In genomic region chr5:68196876-68197275, GRCh38 we compare ENCODE assay signal across 8 cellular contexts. TPM values are rescaled to one million over a fixed set of nuclear protein-coding genes. Genes with fewer than 3 reads are reported as not detected.
DNase-seq lines count a peak whose midpoint lies in the region; ATAC-seq and TF ChIP-seq lines count a peak whose summit lies in the region.

No MANE protein-coding gene starts in this region.

- H3K36me3 Mint-ChIP-seq in activated T-helper 1 cell treated with anti-CD3 and anti-CD28 coated beads, Interleukin-12 subunit alpha, Interleukin-12 subunit beta, Interleukin-2, Interleukin-4 antibody, amounts not matched to agents 30 ng/mL and 10 ng/mL and 1 ng/mL, durations not matched to agents 14 hours and 24 hours and 36 hours (ENCODE audit: low read depth) = no peaks in the 10 kb centered on the region
- H3K36me3 Mint-ChIP-seq in activated CD8-positive, alpha-beta T cell treated with anti-CD3 and anti-CD28 coated beads for 36 hours (ENCODE audit: low read depth) = no peaks in the 10 kb centered on the region

- ATAC-seq in GM19035 (IDR thresholded peaks at IDR 0.05; ENCODE audit: unreplicated experiment) (peak; percentile 89), HG02870 (IDR thresholded peaks at IDR 0.05; ENCODE audit: unreplicated experiment) (peak; percentile 95), sciatic nerve (peak; percentile 79)
- no peak for ATAC-seq in activated CD8-positive, alpha-beta T cell treated with anti-CD3 and anti-CD28 coated beads for 36 hours

- intact Hi-C loops in sciatic nerve (cut with DNase I) = no loop called here
- intact Hi-C loops in activated T-helper 1 cell treated with anti-CD3 and anti-CD28 coated beads, Interleukin-12 subunit alpha, Interleukin-12 subunit beta, Interleukin-2, Interleukin-4 antibody, amounts not matched to agents 30 ng/mL and 10 ng/mL and 1 ng/mL, durations not matched to agents 14 hours and 24 hours and 36 hours (cut with micrococcal nuclease) = no loop called here
- intact Hi-C loops in activated CD8-positive, alpha-beta T cell treated with anti-CD3 and anti-CD28 coated beads for 36 hours (cut with micrococcal nuclease) = no loop called here

- POLR2A ChIA-PET in activated CD8-positive, alpha-beta T cell treated with anti-CD3 and anti-CD28 coated beads for 36 hours (lab: Charles Lee) = no interaction called here

- TF ChIP-seq CTCF in activated CD8-positive, alpha-beta T cell treated with anti-CD3 and anti-CD28 coated beads for 36 hours (IDR thresholded peaks at IDR 0.05) = no peak

- H3K9me3 Mint-ChIP-seq in activated T-helper 1 cell treated with anti-CD3 and anti-CD28 coated beads, Interleukin-12 subunit alpha, Interleukin-12 subunit beta, Interleukin-2, Interleukin-4 antibody, amounts not matched to agents 30 ng/mL and 10 ng/mL and 1 ng/mL, durations not matched to agents 14 hours and 24 hours and 36 hours = no peaks in the 10 kb centered on the region
- no peaks in the 10 kb centered on the region for H3K9me3 Mint-ChIP-seq in activated CD8-positive, alpha-beta T cell treated with anti-CD3 and anti-CD28 coated beads for 36 hours

- peak; percentile 97 for DNase-seq in NOMO-1 treated with DMSO at 0.1 percent for 48 hours (lab: John Stamatoyannopoulos, UW; ENCODE audit: unreplicated experiment)
- DNase-seq in sciatic nerve (ENCODE audit: low spot score) = no peak
- DNase-seq in NCI-H2081 (lab: John Stamatoyannopoulos, UW) = no peak
- DNase-seq in activated T-helper 1 cell treated with anti-CD3 and anti-CD28 coated beads, Interleukin-12 subunit alpha, Interleukin-12 subunit beta, Interleukin-2, Interleukin-4 antibody, amounts not matched to agents 30 ng/mL and 10 ng/mL and 1 ng/mL, durations not matched to agents 14 hours and 24 hours and 36 hours (ENCODE audit: low spot score) = no peak
- no peak for DNase-seq in activated CD8-positive, alpha-beta memory T cell treated with anti-CD3 and anti-CD28 coated beads, Interleukin-2, amount 50 U/mL, for 48 hours
- DNase-seq in activated CD8-positive, alpha-beta T cell treated with anti-CD3 and anti-CD28 coated beads for 36 hours = no peak

- H3K27ac Mint-ChIP-seq in activated T-helper 1 cell treated with anti-CD3 and anti-CD28 coated beads, Interleukin-12 subunit alpha, Interleukin-12 subunit beta, Interleukin-2, Interleukin-4 antibody, amounts not matched to agents 30 ng/mL and 10 ng/mL and 1 ng/mL, durations not matched to agents 14 hours and 24 hours and 36 hours = no peak overlapping the region
- H3K27ac Mint-ChIP-seq in activated CD8-positive, alpha-beta T cell treated with anti-CD3 and anti-CD28 coated beads for 36 hours = no peak overlapping the region

- no peak overlapping the region for H3K4me3 Mint-ChIP-seq in activated T-helper 1 cell treated with anti-CD3 and anti-CD28 coated beads, Interleukin-12 subunit alpha, Interleukin-12 subunit beta, Interleukin-2, Interleukin-4 antibody, amounts not matched to agents 30 ng/mL and 10 ng/mL and 1 ng/mL, durations not matched to agents 14 hours and 24 hours and 36 hours
- H3K4me3 Mint-ChIP-seq in activated CD8-positive, alpha-beta T cell treated with anti-CD3 and anti-CD28 coated beads for 36 hours = no peak overlapping the region

- CTCF ChIA-PET in activated CD8-positive, alpha-beta T cell treated with anti-CD3 and anti-CD28 coated beads for 36 hours (lab: Charles Lee) = no interaction called here

- peaks cover 6% of the 10 kb centered on the region for H3K27me3 Mint-ChIP-seq in activated T-helper 1 cell treated with anti-CD3 and anti-CD28 coated beads, Interleukin-12 subunit alpha, Interleukin-12 subunit beta, Interleukin-2, Interleukin-4 antibody, amounts not matched to agents 30 ng/mL and 10 ng/mL and 1 ng/mL, durations not matched to agents 14 hours and 24 hours and 36 hours (ENCODE audit: insufficient read depth)
- H3K27me3 Mint-ChIP-seq in activated CD8-positive, alpha-beta T cell treated with anti-CD3 and anti-CD28 coated beads for 36 hours = no peaks in the 10 kb centered on the region

- H3K4me1 Mint-ChIP-seq in activated T-helper 1 cell treated with anti-CD3 and anti-CD28 coated beads, Interleukin-12 subunit alpha, Interleukin-12 subunit beta, Interleukin-2, Interleukin-4 antibody, amounts not matched to agents 30 ng/mL and 10 ng/mL and 1 ng/mL, durations not matched to agents 14 hours and 24 hours and 36 hours (ENCODE audit: low read depth) = peaks cover 5% of the 10 kb centered on the region
- peaks cover 14% of the 10 kb centered on the region for H3K4me1 Mint-ChIP-seq in activated CD8-positive, alpha-beta T cell treated with anti-CD3 and anti-CD28 coated beads for 36 hours (ENCODE audit: low read depth)

RNA-seq across cellular contexts. Expression of gene PIK3R1, which starts 18.7 kb away (rescaled TPM):
- 288 TPM for total RNA-seq in sciatic nerve
- 43.3 and 46.2 TPM in 2 replicates for total RNA-seq in activated T-helper 1 cell treated with anti-CD3 and anti-CD28 coated beads, Interleukin-12 subunit alpha, Interleukin-12 subunit beta, Interleukin-2, Interleukin-4 antibody, amounts not matched to agents 30 ng/mL and 10 ng/mL and 1 ng/mL, durations not matched to agents 14 hours and 24 hours and 36 hours
- total RNA-seq in activated CD8-positive, alpha-beta T cell treated with anti-CD3 and anti-CD28 coated beads for 36 hours = 10 to 100 TPM; 55.4 to 57.6 TPM
